10 cellular contexts compared by ENCODE assay signal in the genomic region with DNA sequence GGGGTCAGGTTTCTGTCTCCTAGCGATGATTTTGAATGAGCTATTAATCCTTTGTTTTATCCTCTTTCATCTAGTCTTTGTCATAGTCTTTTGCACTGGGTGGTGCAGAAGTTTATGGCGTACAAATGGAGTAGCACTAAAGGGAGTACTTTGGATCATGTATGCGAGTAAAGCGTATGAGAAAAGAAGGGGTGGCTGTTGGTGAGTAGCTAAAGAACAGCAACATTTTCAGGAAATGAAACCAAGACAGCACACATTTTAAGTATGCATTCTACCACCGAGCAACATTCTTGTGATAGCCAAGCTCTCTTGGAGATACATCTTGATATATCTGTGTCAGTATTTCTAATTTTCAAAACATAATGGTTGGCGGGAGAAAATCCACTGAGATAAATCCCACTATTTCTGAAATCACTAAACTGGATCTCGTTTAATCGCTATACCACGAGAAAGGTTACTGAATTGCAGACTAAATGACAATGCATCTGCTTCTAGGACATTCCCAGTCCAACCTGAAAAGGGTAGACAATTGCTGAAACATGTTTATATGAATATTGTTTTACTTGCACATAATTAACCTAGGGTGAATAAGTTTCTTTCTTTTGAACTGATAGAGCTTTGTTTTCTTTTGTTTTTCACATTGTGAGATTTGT.
DNase-seq lines count a peak whose midpoint lies in the region; ATAC-seq and TF ChIP-seq lines count a peak whose summit lies in the region.
"Had no signal": no experiment of that assay in that cellular context is flagged by ENCODE, and none has a peak within 500 bp of the region (broad histone marks: within the 10 kb centered on the region; RNA-seq: fewer than 3 reads in every experiment).

No MANE protein-coding gene starts in this region.

- H3K27me3 Mint-ChIP-seq in T-helper 1 cell treated with Interleukin-12 subunit alpha and Interleukin-12 subunit beta and Interleukin-4 antibody, amounts not matched to agents 30 μg/mL and 1 μg/mL, for 36 hours (ENCODE audit: low read depth), result peaks cover 78% of the 10 kb centered on the region
- H3K27me3 Mint-ChIP-seq in WTC11 (ENCODE audit: low read depth), result peaks cover 29% of the 10 kb centered on the region
- peaks cover 96% of the 10 kb centered on the region for H3K27me3 Mint-ChIP-seq in nephron (ENCODE audit: low read depth)

- no peak for ATAC-seq in WTC11

- no peak overlapping the region for H3K27ac ChIP-seq in mesendoderm (ENCODE audit: low read depth, low read length)

- H3K27me3 ChIP-seq in mesendoderm (ENCODE audit: insufficient read depth, low read length, poor library complexity), result no peaks in the 10 kb centered on the region

- H4K8ac ChIP-seq in mesendoderm (ENCODE audit: low read depth, low read length), result no peak overlapping the region

- no peak overlapping the region for H3K56ac ChIP-seq in mesendoderm (ENCODE audit: low read length)

- H3K4me1 Mint-ChIP-seq in T-helper 1 cell treated with Interleukin-12 subunit alpha and Interleukin-12 subunit beta and Interleukin-4 antibody, amounts not matched to agents 30 μg/mL and 1 μg/mL, for 36 hours (ENCODE audit: low read depth), result peaks cover 20% of the 10 kb centered on the region
- H3K4me1 Mint-ChIP-seq in WTC11 (peaks cover 15% of the 10 kb centered on the region), nephron (peaks cover 10% of the 10 kb centered on the region)

- POLR2A ChIA-PET in WTC11 (lab: Charles Lee), result interaction anchor here (0.6 to 0.7 kb wide), 2 partner anchors 35 to 284 kb away, joined by 3 read pairs; partner anchors contain the start of gene ZSCAN23

- no peak overlapping the region for H2BK15ac ChIP-seq in mesendoderm (replicated peaks; ENCODE audit: low read depth)

- CTCF ChIA-PET in WTC11 (lab: Charles Lee), result interaction anchor here (0.7 to 1.0 kb wide), 3 partner anchors 8 to 110 kb away, joined by 3 read pairs; no protein-coding TSS in a partner anchor

- no peaks in the 10 kb centered on the region for H3K4me1 ChIP-seq in mesendoderm (ENCODE audit: control insufficient read depth, low read depth, low read length)

- no peak overlapping the region for H3K9ac ChIP-seq in mesendoderm (ENCODE audit: low read length)

- peak overlapping the region; percentile 77 for H3K4me3 ChIP-seq in LNCaP clone FGC (ENCODE audit: low read depth, low read length)
- no peak overlapping the region for H3K4me3 ChIP-seq in mesendoderm (ENCODE audit: low read length)

- WGBS in mesendoderm (ENCODE audit: extremely low coverage, insufficient coverage, low lambda C conversion rate), result no CpG with 5 or more reads among the region's 9 CpGs

- H3K9me3 Mint-ChIP-seq in T-helper 1 cell treated with Interleukin-12 subunit alpha and Interleukin-12 subunit beta and Interleukin-4 antibody, amounts not matched to agents 30 μg/mL and 1 μg/mL, for 36 hours, result peaks cover 5% of the 10 kb centered on the region
- H3K9me3 Mint-ChIP-seq in WTC11 (no peaks in the 10 kb centered on the region), nephron (peaks cover under 1% of the 10 kb centered on the region)

- H3K27ac Mint-ChIP-seq in T-helper 1 cell treated with Interleukin-12 subunit alpha and Interleukin-12 subunit beta and Interleukin-4 antibody, amounts not matched to agents 30 μg/mL and 1 μg/mL, for 36 hours, result no peak overlapping the region
- H3K27ac Mint-ChIP-seq in WTC11 (no peak overlapping the region), nephron (peak overlapping the region in 1 of 3 experiments; percentile 73)

- no peak overlapping the region for H3K4ac ChIP-seq in mesendoderm (ENCODE audit: low read depth, low read length)

- no peak for DNase-seq in T-helper 1 cell
- DNase-seq in LNCaP clone FGC (ENCODE audit: low read depth), result no peak
- no peak for DNase-seq in WTC11 (ENCODE audit: low spot score)
- DNase-seq in SK-N-DZ (ENCODE audit: low spot score), result no peak
- no peak for DNase-seq in mesendoderm
- no peak for DNase-seq in nucleus accumbens (lab: John Stamatoyannopoulos, UW)
- DNase-seq: activated gamma-delta T cell treated with Interleukin-2 at 50 U/mL for 16 hours; effector CD8-positive, alpha-beta T cell had no signal

- no peak overlapping the region for H2BK120ac ChIP-seq in mesendoderm (ENCODE audit: low read depth, low read length)

- H2AK5ac ChIP-seq in mesendoderm (ENCODE audit: low read length), result no peak overlapping the region

- H3K36me3 Mint-ChIP-seq in T-helper 1 cell treated with Interleukin-12 subunit alpha and Interleukin-12 subunit beta and Interleukin-4 antibody, amounts not matched to agents 30 μg/mL and 1 μg/mL, for 36 hours (ENCODE audit: low read depth), result peaks cover 2% of the 10 kb centered on the region
- H3K36me3 Mint-ChIP-seq in WTC11 (no peaks in the 10 kb centered on the region), nephron (ENCODE audit: low read depth) (no peaks in the 10 kb centered on the region)

- TF ChIP-seq CTCF in LNCaP clone FGC (IDR thresholded peaks at IDR 0.05; ENCODE audit: control insufficient read depth, extremely low read depth, insufficient read depth), result no peak
- TF ChIP-seq CTCF in WTC11 (IDR thresholded peaks at IDR 0.05), result no peak
- no peak for TF ChIP-seq CTCF in nephron (IDR thresholded peaks at IDR 0.05; ENCODE audit: unreplicated experiment in 3 of 3)

- H3K36me3 ChIP-seq in mesendoderm (ENCODE audit: control insufficient read depth, insufficient read depth, low read length), result no peaks in the 10 kb centered on the region

- no peak overlapping the region for H4K5ac ChIP-seq in mesendoderm (ENCODE audit: low read length)

- no peak overlapping the region for H3K18ac ChIP-seq in mesendoderm (ENCODE audit: low read length)

- no peak overlapping the region for H2BK5ac ChIP-seq in mesendoderm (ENCODE audit: low read length)

- no peak overlapping the region for H3K23ac ChIP-seq in mesendoderm (ENCODE audit: low read length)

- no peaks in the 10 kb centered on the region for H3K79me1 ChIP-seq in mesendoderm (ENCODE audit: low read length)

- no peaks in the 10 kb centered on the region for H3K79me2 ChIP-seq in mesendoderm (ENCODE audit: control insufficient read depth, insufficient read depth, low read length)

- H3K4me2 ChIP-seq in mesendoderm (ENCODE audit: low read length), result no peak overlapping the region

- peak overlapping the region; percentile 68 for H3K4me3 Mint-ChIP-seq in T-helper 1 cell treated with Interleukin-12 subunit alpha and Interleukin-12 subunit beta and Interleukin-4 antibody, amounts not matched to agents 30 μg/mL and 1 μg/mL, for 36 hours
- H3K4me3 Mint-ChIP-seq in WTC11 (peak overlapping the region; percentile 92), nephron (peak overlapping the region; percentile 90 to 93 (median 92))

TF ChIP-seq in WTC11, 78 proteins besides CTCF, POLR2A, EP300 and RAD21:
- TF ChIP-seq PRRX2 (CRISPR knock-in tag; IDR thresholded peaks at IDR 0.05) (no peak), CBFB (CRISPR knock-in tag; IDR thresholded peaks at IDR 0.05; ENCODE audit: low read depth) (no peak), ZNF425 (CRISPR knock-in tag; conservative IDR thresholded peaks at IDR 0.05) (no peak)
- TF ChIP-seq, protein P1, sequence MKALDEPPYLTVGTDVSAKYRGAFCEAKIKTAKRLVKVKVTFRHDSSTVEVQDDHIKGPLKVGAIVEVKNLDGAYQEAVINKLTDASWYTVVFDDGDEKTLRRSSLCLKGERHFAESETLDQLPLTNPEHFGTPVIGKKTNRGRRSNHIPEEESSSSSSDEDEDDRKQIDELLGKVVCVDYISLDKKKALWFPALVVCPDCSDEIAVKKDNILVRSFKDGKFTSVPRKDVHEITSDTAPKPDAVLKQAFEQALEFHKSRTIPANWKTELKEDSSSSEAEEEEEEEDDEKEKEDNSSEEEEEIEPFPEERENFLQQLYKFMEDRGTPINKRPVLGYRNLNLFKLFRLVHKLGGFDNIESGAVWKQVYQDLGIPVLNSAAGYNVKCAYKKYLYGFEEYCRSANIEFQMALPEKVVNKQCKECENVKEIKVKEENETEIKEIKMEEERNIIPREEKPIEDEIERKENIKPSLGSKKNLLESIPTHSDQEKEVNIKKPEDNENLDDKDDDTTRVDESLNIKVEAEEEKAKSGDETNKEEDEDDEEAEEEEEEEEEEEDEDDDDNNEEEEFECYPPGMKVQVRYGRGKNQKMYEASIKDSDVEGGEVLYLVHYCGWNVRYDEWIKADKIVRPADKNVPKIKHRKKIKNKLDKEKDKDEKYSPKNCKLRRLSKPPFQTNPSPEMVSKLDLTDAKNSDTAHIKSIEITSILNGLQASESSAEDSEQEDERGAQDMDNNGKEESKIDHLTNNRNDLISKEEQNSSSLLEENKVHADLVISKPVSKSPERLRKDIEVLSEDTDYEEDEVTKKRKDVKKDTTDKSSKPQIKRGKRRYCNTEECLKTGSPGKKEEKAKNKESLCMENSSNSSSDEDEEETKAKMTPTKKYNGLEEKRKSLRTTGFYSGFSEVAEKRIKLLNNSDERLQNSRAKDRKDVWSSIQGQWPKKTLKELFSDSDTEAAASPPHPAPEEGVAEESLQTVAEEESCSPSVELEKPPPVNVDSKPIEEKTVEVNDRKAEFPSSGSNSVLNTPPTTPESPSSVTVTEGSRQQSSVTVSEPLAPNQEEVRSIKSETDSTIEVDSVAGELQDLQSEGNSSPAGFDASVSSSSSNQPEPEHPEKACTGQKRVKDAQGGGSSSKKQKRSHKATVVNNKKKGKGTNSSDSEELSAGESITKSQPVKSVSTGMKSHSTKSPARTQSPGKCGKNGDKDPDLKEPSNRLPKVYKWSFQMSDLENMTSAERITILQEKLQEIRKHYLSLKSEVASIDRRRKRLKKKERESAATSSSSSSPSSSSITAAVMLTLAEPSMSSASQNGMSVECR (CRISPR knock-in tag; IDR thresholded peaks at IDR 0.05; ENCODE audit: borderline replicate concordance), result no peak
